8 cellular contexts compared by ENCODE assay signal in the genomic region with DNA sequence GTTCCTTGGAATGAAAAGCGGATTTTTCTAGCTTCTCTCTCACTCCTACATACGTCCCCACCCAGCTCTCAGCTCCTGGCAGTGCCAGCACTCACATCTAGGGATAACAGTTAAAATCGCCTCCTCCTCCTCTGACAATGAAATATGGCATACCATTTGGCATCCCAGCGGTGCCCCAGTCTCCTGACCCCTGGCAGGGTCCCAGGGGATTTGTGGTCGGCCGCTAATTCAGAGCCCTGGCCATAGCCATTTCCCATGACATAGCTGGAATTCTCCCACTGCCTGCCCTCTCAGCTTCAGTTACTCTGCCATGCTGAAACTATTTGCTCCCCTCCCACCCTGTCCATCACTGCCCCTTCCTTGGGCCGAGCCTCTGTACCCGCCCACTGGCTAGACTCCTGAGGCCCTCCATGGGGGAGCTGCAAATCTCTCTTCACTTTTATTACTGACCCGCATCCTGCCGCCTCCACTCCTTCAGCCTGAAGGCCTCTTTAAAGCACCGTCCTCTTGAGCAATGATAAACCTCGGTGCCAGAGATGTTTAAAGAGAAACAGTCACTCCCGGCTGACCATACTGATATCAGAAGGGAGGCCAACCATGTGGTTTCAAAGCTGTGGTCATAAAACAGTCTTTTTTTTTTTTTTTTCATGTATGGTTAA.
DNase-seq lines count a peak whose midpoint lies in the region; ATAC-seq and TF ChIP-seq lines count a peak whose summit lies in the region.

No MANE protein-coding gene starts in this region.

- DNase-seq in ELF-1 (ENCODE audit: low read depth, low spot score) (peak; percentile 83), adrenal gland (peak in 5 of 7 donors; percentile 28 to 77 (median 48)), cardiac muscle cell (ENCODE audit: low read depth in 1 of 2, low spot score in 1 of 2) (peak; percentile 93 to 98), retina (peak; percentile 68), Peyer's patch (no peak)

- no peak overlapping the region for H3K4me3 ChIP-seq in adrenal gland
- no peak overlapping the region for H3K4me3 ChIP-seq in cardiac muscle cell
- no peak overlapping the region for H3K4me3 ChIP-seq in Peyer's patch

- 40 to 55% (median 52%) methylated on average over 13 of the region's 13 CpGs for WGBS in adrenal gland, 4 donors

- H3K4me1 ChIP-seq in adrenal gland (replicated peaks in 1 of 2) (no peaks in the 10 kb centered on the region), cardiac muscle cell (ENCODE audit: low read depth) (peaks cover 24% of the 10 kb centered on the region), Peyer's patch (no peaks in the 10 kb centered on the region)

- TF ChIP-seq CTCF in adrenal gland (IDR thresholded peaks at IDR 0.05) (no peak), cardiac muscle cell (IDR thresholded peaks at IDR 0.05; ENCODE audit: low read depth, low read length) (no peak), Peyer's patch (IDR thresholded peaks at IDR 0.05) (no peak)

- no peaks in the 10 kb centered on the region for H3K36me3 ChIP-seq in adrenal gland (replicated peaks in 1 of 2)
- no peaks in the 10 kb centered on the region for H3K36me3 ChIP-seq in cardiac muscle cell
- no peaks in the 10 kb centered on the region for H3K36me3 ChIP-seq in Peyer's patch

- intact Hi-C loops in adrenal gland (cut with DNase I), result no loop called here

- TF ChIP-seq POLR2A in adrenal gland (IDR thresholded peaks at IDR 0.05) (no peak), Peyer's patch (IDR thresholded peaks at IDR 0.05) (no peak)

- H3K27me3 ChIP-seq in adrenal gland (no peaks in the 10 kb centered on the region), cardiac muscle cell (no peaks in the 10 kb centered on the region), Peyer's patch (no peaks in the 10 kb centered on the region)

- ATAC-seq in GM19035 (IDR thresholded peaks at IDR 0.05; ENCODE audit: unreplicated experiment) (no peak), HG02884 (IDR thresholded peaks at IDR 0.05; ENCODE audit: unreplicated experiment) (no peak), HG03135 (IDR thresholded peaks at IDR 0.05; ENCODE audit: unreplicated experiment) (no peak)

- H3K9me3 ChIP-seq in adrenal gland (replicated peaks in 1 of 3) (peaks cover 0 to 5% (median 3%) of the 10 kb centered on the region in 3 donors), cardiac muscle cell (ENCODE audit: low read depth) (no peaks in the 10 kb centered on the region), Peyer's patch (peaks cover 0 to 4% (median 0%) of the 10 kb centered on the region in 4 donors)

- H3K27ac ChIP-seq in adrenal gland, result peak overlapping the region in 2 of 5 donors; percentile 39 to 62
- peak overlapping the region; percentile 97 for H3K27ac ChIP-seq in cardiac muscle cell
- H3K27ac ChIP-seq in Peyer's patch, result no peak overlapping the region

Comparison
In these comparisons a context has a peak if more than half of its experiments do, and no peak if none do; other contexts are left out.
1. DNase-seq: peak in ELF-1 (single experiment), adrenal gland (5 of 7), cardiac muscle cell (2 of 2) and retina (single experiment); none in Peyer's patch (0 of 3).